ENCODE assay signal across 18 cellular contexts in the genomic region with DNA sequence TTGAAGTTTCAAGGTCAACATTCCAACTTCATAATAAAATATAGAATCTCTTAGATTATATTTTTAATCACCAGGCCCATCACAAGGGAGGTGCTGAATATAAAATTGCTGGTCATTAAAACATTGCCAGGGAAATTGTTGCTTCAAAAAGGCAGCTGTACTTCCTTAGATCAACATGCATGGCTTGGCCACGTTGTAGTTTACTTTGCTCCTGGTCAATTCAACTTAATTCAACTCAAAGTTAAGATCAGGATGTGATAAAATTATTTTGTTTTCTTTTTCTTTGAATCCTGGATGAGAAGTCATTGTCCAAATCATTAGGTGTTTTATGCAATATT.
"Had no signal": no experiment of that assay in that cellular context is flagged by ENCODE, and none has a peak within 500 bp of the region (broad histone marks: within the 10 kb centered on the region; RNA-seq: fewer than 3 reads in every experiment).

No MANE protein-coding gene starts in this region.

- DNase-seq: IMR-90, Kasumi-1, MM.1S, NCI-H1436 treated with DMSO at 0.1 percent for 48 hours, NCI-H1694, NCI-H187 treated with DMSO at 0.1 percent for 48 hours, NCI-H2029 treated with DMSO at 0.1 percent for 48 hours, NCI-H2171 treated with DMSO at 0.1 percent for 48 hours, NCI-H446 treated with DMSO at 0.1 percent for 48 hours, NCI-H510A treated with DMSO at 0.1 percent for 48 hours, NCI-H526, NCI-H82, SHP77, SW 1271 had no signal

- H3K9ac ChIP-seq: KMS-11, SK-N-SH had no signal

- H3K27ac ChIP-seq: KMS-11, RWPE1 had no signal

- ATAC-seq: HepG2 had no signal
